Comparison of ENCODE assay signal across 10 cellular contexts in the genomic region with DNA sequence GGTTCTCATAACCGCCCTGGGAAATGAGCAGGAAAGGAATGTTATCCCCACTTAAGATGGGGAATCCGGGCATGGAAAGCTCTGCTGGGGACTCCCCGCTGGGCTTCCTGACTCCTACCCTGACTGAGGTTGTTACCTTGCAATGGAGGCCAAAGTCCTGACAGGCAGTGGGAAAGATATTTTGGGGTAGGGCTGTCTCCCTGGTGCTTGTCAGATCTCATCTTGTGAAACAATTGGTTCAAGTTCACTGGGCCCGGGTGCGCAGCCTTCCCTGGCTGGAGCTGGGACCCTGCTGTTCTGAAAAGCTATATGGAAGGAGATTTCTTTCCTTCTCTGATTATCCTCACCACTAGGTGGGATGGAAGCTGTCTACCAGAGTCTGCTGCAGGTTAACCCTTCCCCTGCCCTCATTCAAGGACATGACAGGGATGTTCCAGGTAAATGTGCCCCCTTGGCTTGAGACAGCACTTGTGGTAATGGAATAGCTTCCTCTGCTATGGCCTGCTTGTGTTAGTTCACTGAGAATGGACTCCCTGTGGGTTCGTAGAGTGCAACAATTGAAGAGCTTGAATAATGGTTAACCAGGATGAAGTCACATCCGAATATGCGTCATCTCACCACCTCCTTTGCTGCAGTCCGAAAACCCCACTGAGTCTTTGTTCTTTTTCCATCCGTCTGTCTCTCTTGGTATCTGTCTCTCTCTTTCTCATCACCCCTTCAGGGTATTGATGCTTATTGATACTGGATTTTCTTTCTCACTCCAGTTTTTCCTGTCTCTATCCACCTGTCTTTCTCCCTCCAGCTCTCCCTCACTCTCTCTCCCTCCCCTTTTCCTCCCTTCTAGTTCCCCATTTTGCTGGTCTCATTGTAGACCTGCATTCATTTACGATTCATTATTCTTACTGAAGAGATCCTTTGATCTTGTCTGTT.
DNase-seq lines count a peak whose midpoint lies in the region; ATAC-seq, FAIRE-seq and TF ChIP-seq lines count a peak whose summit lies in the region.
"Had no signal": no experiment of that assay in that cellular context is flagged by ENCODE, and none has a peak within 500 bp of the region (broad histone marks: within the 10 kb centered on the region; RNA-seq: fewer than 3 reads in every experiment).

No MANE protein-coding gene starts in this region.

- intact Hi-C loops in stomach (cut with DNase I; ENCODE audit: low total_unique reads): no loop called here

- H3K4me3 ChIP-seq in NT2/D1 (ENCODE audit: insufficient read length, low read depth) (no peak overlapping the region), stomach (no peak overlapping the region)
- H3K4me3 ChIP-seq: skin epidermis had no signal

- ATAC-seq in HG02678 (IDR thresholded peaks at IDR 0.05; ENCODE audit: unreplicated experiment): peak; percentile 76

- H3K4me1 ChIP-seq in NT2/D1 (ENCODE audit: insufficient read depth, insufficient read length) (peaks cover 17% of the 10 kb centered on the region), stomach (peaks cover 0 to 6% (median 0%) of the 10 kb centered on the region in 4 donors)

- DNase-seq in activated effector memory CD4-positive, alpha-beta T cell treated with anti-CD3 and anti-CD28 coated beads, Interleukin-2, amount 50 U/mL, for 16 hours: peak; percentile 68
- no peak for DNase-seq in activated effector memory CD4-positive, alpha-beta T cell treated with Interleukin-2 at 50 U/mL for 16 hours
- DNase-seq in NT2/D1 (ENCODE audit: low read depth, low spot score) (peak; percentile 88), iPS DF 4.7 (ENCODE audit: extremely low read depth, low spot score) (peak; percentile 71), NCI-H2029 (lab: John Stamatoyannopoulos, UW) (no peak), urothelium cell line (ENCODE audit: low spot score) (no peak), stomach (no peak)

- peak overlapping the region in 2 of 5 donors; percentile 5 to 29 for H3K27ac ChIP-seq in stomach
- H3K27ac ChIP-seq: C4-2B had no signal

- H3K9me3 ChIP-seq in NT2/D1 (ENCODE audit: insufficient read depth, low read length) (no peaks in the 10 kb centered on the region), stomach (no peaks in the 10 kb centered on the region)

- no peak for TF ChIP-seq CTCF in stomach (IDR thresholded peaks at IDR 0.05)

- TF ChIP-seq POLR2A in stomach (IDR thresholded peaks at IDR 0.05): no peak

- TF ChIP-seq EP300 in stomach (IDR thresholded peaks at IDR 0.05): no peak

- WGBS in stomach, 5 donors: 65 to 81% (median 77%) methylated on average over 11 of the region's 11 CpGs

- H3K36me3 ChIP-seq in NT2/D1 (ENCODE audit: insufficient read depth, insufficient read length, low read length) (no peaks in the 10 kb centered on the region), stomach (no peaks in the 10 kb centered on the region)

- H3K27me3 ChIP-seq in NT2/D1 (ENCODE audit: insufficient read depth, insufficient read length) (no peaks in the 10 kb centered on the region), stomach (no peaks in the 10 kb centered on the region)

- no peak for FAIRE-seq in urothelium cell line (lab: Jason Lieb, UNC)

- H3K9ac ChIP-seq in NT2/D1 (ENCODE audit: insufficient read length, low read depth): no peak overlapping the region

Comparison
In these comparisons a context has a peak if more than half of its experiments do, and no peak if none do; other contexts are left out.
1. DNase-seq: peak in activated effector memory CD4-positive, alpha-beta T cell treated with anti-CD3 and anti-CD28 coated beads, Interleukin-2, amount 50 U/mL, for 16 hours (single experiment), NT2/D1 (single experiment) and iPS DF 4.7 (single experiment); none in activated effector memory CD4-positive, alpha-beta T cell treated with Interleukin-2 at 50 U/mL for 16 hours (single experiment), NCI-H2029 (single experiment), urothelium cell line (single experiment) and stomach (single experiment).